ENCODE assay signal across 14 cellular contexts in genomic region chr14:24439830-24440605, GRCh38. TPM values are rescaled to one million over a fixed set of nuclear protein-coding genes. Genes with fewer than 3 reads are reported as not detected.
A peak's percentile ranks its signal among the peaks of the same experiment; 100 is the strongest.
DNase-seq lines count a peak whose midpoint lies in the region; ATAC-seq and TF ChIP-seq lines count a peak whose summit lies in the region.
"Had no signal": no experiment of that assay in that cellular context is flagged by ENCODE, and none has a peak within 500 bp of the region (broad histone marks: within the 10 kb centered on the region; RNA-seq: fewer than 3 reads in every experiment).

No MANE protein-coding gene starts in this region.

- H3K23ac ChIP-seq in neuronal stem cell (ENCODE audit: low read depth, low read length, poor library complexity) (peak overlapping the region; percentile 25), H9 (ENCODE audit: insufficient read length, low read depth, low read length) (no peak overlapping the region)

- H2BK120ac ChIP-seq in neuronal stem cell (ENCODE audit: low read depth, low read length) = no peak overlapping the region
- H2BK120ac ChIP-seq in H9 (ENCODE audit: low read depth, low read length, poor library complexity, severe bottlenecking) = no peak overlapping the region

- H3K14ac ChIP-seq in neuronal stem cell (ENCODE audit: low read length) (no peak overlapping the region), H9 (ENCODE audit: insufficient read depth, low read length) (no peak overlapping the region)

- no peak overlapping the region for H2BK20ac ChIP-seq in H9 (ENCODE audit: low read depth, low read length, poor library complexity, severe bottlenecking)

- H4K5ac ChIP-seq in H9 (ENCODE audit: insufficient read length, low read depth, low read length) = no peak overlapping the region

- no peak overlapping the region for H3K56ac ChIP-seq in H9 (ENCODE audit: insufficient read length, low read depth, low read length)

- peaks cover 28 to 65% of the 10 kb centered on the region in 2 donors for H3K36me3 ChIP-seq in neuronal stem cell (replicated peaks in 1 of 2; ENCODE audit: control insufficient read depth in 2 of 2, insufficient read depth in 2 of 2, low read length in 2 of 2)

- no peak overlapping the region for H2BK5ac ChIP-seq in neuronal stem cell (ENCODE audit: low read length)
- H2BK5ac ChIP-seq in H9 (ENCODE audit: insufficient read length, low read length) = no peak overlapping the region

- H3K36me3 Mint-ChIP-seq in activated CD4-positive, alpha-beta T cell treated with anti-CD3 and anti-CD28 coated beads, Interleukin-2, amount 10 ng/mL, durations not matched to agents 24 days and 14 days (ENCODE audit: low read depth) = peaks cover 65% of the 10 kb centered on the region
- peaks cover 25% of the 10 kb centered on the region for H3K36me3 Mint-ChIP-seq in HFFc6 (ENCODE audit: low read depth)
- peaks cover 20% of the 10 kb centered on the region for H3K36me3 Mint-ChIP-seq in brain
- peaks cover 19 to 50% (median 45%) of the 10 kb centered on the region in 3 experiments for H3K36me3 Mint-ChIP-seq in H9 (ENCODE audit: insufficient read depth in 1 of 3, low read depth in 3 of 3)

- ATAC-seq in GM21423 (IDR thresholded peaks at IDR 0.05; ENCODE audit: unreplicated experiment) (no peak), HG02678 (IDR thresholded peaks at IDR 0.05; ENCODE audit: unreplicated experiment) (no peak)
- ATAC-seq: A549, upper lobe of right lung had no signal

- H4K8ac ChIP-seq in neuronal stem cell (ENCODE audit: low read depth, low read length) = no peak overlapping the region
- H4K8ac ChIP-seq in H9 (replicated peaks; ENCODE audit: insufficient read length, low read depth, low read length) = no peak overlapping the region

- H4K20me1 ChIP-seq in H9 (ENCODE audit: control insufficient read depth, insufficient read depth, insufficient read length) = no peaks in the 10 kb centered on the region

- peaks cover 2% of the 10 kb centered on the region for H3K27me3 Mint-ChIP-seq in activated CD4-positive, alpha-beta T cell treated with anti-CD3 and anti-CD28 coated beads, Interleukin-2, amount 10 ng/mL, durations not matched to agents 24 days and 14 days
- H3K27me3 Mint-ChIP-seq in HFFc6 (ENCODE audit: insufficient read depth) (peaks cover 7% of the 10 kb centered on the region), brain (peaks cover 16% of the 10 kb centered on the region), H9 (ENCODE audit: low read depth) (no peaks in the 10 kb centered on the region; the same call in 1 of the 2 replicates)

- TF ChIP-seq CTCF in HFFc6 (IDR thresholded peaks at IDR 0.05) (no peak), brain (conservative IDR thresholded peaks at IDR 0.05) (no peak), H9 (conservative IDR thresholded peaks at IDR 0.05) (no peak)

- no peak overlapping the region for H3K4me2 ChIP-seq in neuronal stem cell (ENCODE audit: insufficient read depth, low read length, poor library complexity, severe bottlenecking)
- H3K4me2 ChIP-seq in H9 (ENCODE audit: insufficient read depth, insufficient read length, low read length) = no peak overlapping the region
- H3K4me2 ChIP-seq: A549 had no signal

- H3K4me3 ChIP-seq in neuronal stem cell (ENCODE audit: low read length in 2 of 2) = no peak overlapping the region
- H3K4me3 ChIP-seq: A549, upper lobe of right lung had no signal

- H3K27ac Mint-ChIP-seq in activated CD4-positive, alpha-beta T cell treated with anti-CD3 and anti-CD28 coated beads, Interleukin-2, amount 10 ng/mL, durations not matched to agents 24 days and 14 days = peak overlapping the region; percentile 2
- peak overlapping the region; percentile 3; the same call in 1 of the 2 replicates for H3K27ac Mint-ChIP-seq in HFFc6
- peak overlapping the region in 2 of 5 experiments; percentile 70 to 72 for H3K27ac Mint-ChIP-seq in brain
- no peak overlapping the region; a peak in 1 of 7 replicates for H3K27ac Mint-ChIP-seq in H9

- WGBS in neuronal stem cell (ENCODE audit: extremely low coverage in 2 of 2, insufficient read length in 2 of 2, insufficient replicate concordance in 1 of 2), 2 donors = no CpG with 5 or more reads among the region's 15 CpGs
- WGBS in H9 (ENCODE audit: extremely low coverage, insufficient read length, low lambda C conversion rate) = no CpG with 5 or more reads among the region's 15 CpGs

- DNase-seq in activated CD4-positive, alpha-beta T cell treated with anti-CD3 and anti-CD28 coated beads, Interleukin-2, amount 10 ng/mL, durations not matched to agents 24 days and 14 days = peak; percentile 59
- no peak for DNase-seq in activated CD4-positive, alpha-beta T cell treated with anti-CD3 and anti-CD28 coated beads, Interleukin-2, amount 50 U/mL, for 48 hours
- DNase-seq in HFFc6 (no peak), neuronal stem cell (ENCODE audit: low spot score) (no peak), H9 (no peak)
- DNase-seq: foreskin fibroblast, NCI-H1092 treated with DMSO at 0.1 percent for 48 hours, NCI-H526, SHP77 treated with DMSO at 0.1 percent for 48 hours, upper lobe of right lung had no signal

- intact Hi-C loops in activated CD4-positive, alpha-beta T cell treated with anti-CD3 and anti-CD28 coated beads, Interleukin-2, amount 10 ng/mL, durations not matched to agents 24 days and 14 days (cut with micrococcal nuclease) = loop anchor here (5.0 to 10.0 kb wide), 3 partner anchors 192 to 875 kb away; partner anchors contain the start of genes AP1G2, DCAF11, GZMB and NRL

- H3K4ac ChIP-seq in neuronal stem cell (ENCODE audit: low read length) (no peak overlapping the region), H9 (ENCODE audit: low read depth, low read length) (no peak overlapping the region)

- H2AFZ ChIP-seq in neuronal stem cell (ENCODE audit: low read length) (no peak overlapping the region), H9 (ENCODE audit: low read length) (no peak overlapping the region)

- H3K4me1 Mint-ChIP-seq in activated CD4-positive, alpha-beta T cell treated with anti-CD3 and anti-CD28 coated beads, Interleukin-2, amount 10 ng/mL, durations not matched to agents 24 days and 14 days = peaks cover 65% of the 10 kb centered on the region
- H3K4me1 Mint-ChIP-seq in HFFc6 (ENCODE audit: low read depth) = peaks cover 42% of the 10 kb centered on the region
- H3K4me1 Mint-ChIP-seq in brain = peaks cover 38% of the 10 kb centered on the region
- H3K4me1 Mint-ChIP-seq in H9 = peaks cover 15 to 16% of the 10 kb centered on the region in 2 experiments

- H3K27me3 ChIP-seq in neuronal stem cell (ENCODE audit: control insufficient read depth in 3 of 3, insufficient read depth in 3 of 3, low read depth in 1 of 3, low read length in 3 of 3) (no peaks in the 10 kb centered on the region), H9 (ENCODE audit: insufficient read depth, low read length) (no peaks in the 10 kb centered on the region)
- H3K27me3 ChIP-seq: upper lobe of right lung had no signal

- H3K79me1 ChIP-seq in neuronal stem cell (ENCODE audit: low read depth, low read length) = no peaks in the 10 kb centered on the region
- H3K79me1 ChIP-seq in H9 (ENCODE audit: insufficient read depth, low read depth, low read length, poor library complexity, severe bottlenecking) = peaks cover 2% of the 10 kb centered on the region

- H3K9ac ChIP-seq in neuronal stem cell (ENCODE audit: low read depth, low read length, poor library complexity) (no peak overlapping the region), H9 (ENCODE audit: extremely low read depth, insufficient read length, low read length) (no peak overlapping the region)

- H2BK15ac ChIP-seq in neuronal stem cell (ENCODE audit: low read length) (no peak overlapping the region), H9 (ENCODE audit: low read depth, low read length) (no peak overlapping the region)

- H3K4me3 Mint-ChIP-seq in activated CD4-positive, alpha-beta T cell treated with anti-CD3 and anti-CD28 coated beads, Interleukin-2, amount 10 ng/mL, durations not matched to agents 24 days and 14 days = no peak overlapping the region
- no peak overlapping the region for H3K4me3 Mint-ChIP-seq in HFFc6
- H3K4me3 Mint-ChIP-seq in brain = peak overlapping the region in 4 of 5 experiments; percentile 35 to 99 (median 66)
- no peak overlapping the region; a peak in 1 of 5 replicates for H3K4me3 Mint-ChIP-seq in H9

- H3K79me2 ChIP-seq in H9 (ENCODE audit: insufficient read depth, low read length) = no peaks in the 10 kb centered on the region

- peaks cover 5% of the 10 kb centered on the region for H3K9me3 Mint-ChIP-seq in activated CD4-positive, alpha-beta T cell treated with anti-CD3 and anti-CD28 coated beads, Interleukin-2, amount 10 ng/mL, durations not matched to agents 24 days and 14 days
- H3K9me3 Mint-ChIP-seq in HFFc6 (no peaks in the 10 kb centered on the region), brain (peaks cover 0 to 5% (median 0%) of the 10 kb centered on the region in 5 experiments), H9 (no peaks in the 10 kb centered on the region; a peak in 1 of 5 replicates)

- H3K9me3 ChIP-seq in neuronal stem cell (replicated peaks in 1 of 2; ENCODE audit: control insufficient read depth in 2 of 2, insufficient read depth in 1 of 2, low read depth in 1 of 2, low read length in 2 of 2) (no peaks in the 10 kb centered on the region), H9 (ENCODE audit: control insufficient read depth, low read depth, low read length) (no peaks in the 10 kb centered on the region)
- H3K9me3 ChIP-seq: A549, upper lobe of right lung had no signal

- H2BK12ac ChIP-seq in neuronal stem cell (ENCODE audit: low read length) = no peak overlapping the region
- H2BK12ac ChIP-seq in H9 (ENCODE audit: insufficient read length, low read depth, low read length) = no peak overlapping the region

- H3K23me2 ChIP-seq in H9 (ENCODE audit: insufficient read length, low read depth, low read length, poor library complexity, severe bottlenecking) = peaks cover 10% of the 10 kb centered on the region

- no peak overlapping the region for H3T11ph ChIP-seq in H9 (ENCODE audit: low read length)

- H3K18ac ChIP-seq in neuronal stem cell (ENCODE audit: low read length) (no peak overlapping the region), H9 (ENCODE audit: insufficient read length, low read depth, low read length) (no peak overlapping the region)

- H2AK5ac ChIP-seq in neuronal stem cell (ENCODE audit: low read depth, low read length) (no peak overlapping the region), H9 (ENCODE audit: insufficient read length, low read length) (no peak overlapping the region)

- H4K91ac ChIP-seq in neuronal stem cell (ENCODE audit: low read depth, low read length, poor library complexity) (no peak overlapping the region), H9 (ENCODE audit: insufficient read length, low read depth, low read length) (no peak overlapping the region)

- peaks cover 3 to 11% of the 10 kb centered on the region in 2 donors for H3K4me1 ChIP-seq in neuronal stem cell (ENCODE audit: control insufficient read depth in 2 of 2, insufficient read depth in 1 of 2, low read depth in 1 of 2, low read length in 2 of 2)
- H3K4me1 ChIP-seq in H9 (ENCODE audit: insufficient read depth, low read length) = no peaks in the 10 kb centered on the region

- no peak overlapping the region for H3K27ac ChIP-seq in neuronal stem cell (replicated peaks; ENCODE audit: low read length)
- H3K27ac ChIP-seq in H9 (ENCODE audit: insufficient read length, low read depth, low read length) = no peak overlapping the region
- H3K27ac ChIP-seq: A549, upper lobe of right lung had no signal

RNA-seq across cellular contexts. Expression of gene SDR39U1, which starts 2.6 kb away (rescaled TPM):
- 40.8 and 49.7 TPM in 2 replicates for total RNA-seq in activated CD4-positive, alpha-beta T cell treated with anti-CD3 and anti-CD28 coated beads, Interleukin-2, amount 10 ng/mL, durations not matched to agents 24 days and 14 days
- total RNA-seq in HFFc6 (2021; fragmentation: NEBNext Ultra II Directional; extraction: Animal tissue kit (Norgen Biotek cat#: 25700)) = 10 to 100 TPM; 29.6 to 35.7 (median 31.6) TPM
- 125 TPM for polyA plus RNA-seq in brain (ENCODE audit: insufficient read depth, low read depth, low replicate concordance)
- 56.9 TPM for polyA plus RNA-seq in neuronal stem cell (2013, experiment 1 of 2)
- 53.2 TPM for polyA plus RNA-seq in neuronal stem cell (2013, experiment 2 of 2)
- total RNA-seq in H9 (2021) = 56.2 and 65.0 TPM in 2 replicates

RNA-seq across cellular contexts. Expression of gene KHNYN, which starts 10.3 kb away (rescaled TPM):
- 63.0 and 65.4 TPM in 2 replicates for total RNA-seq in activated CD4-positive, alpha-beta T cell treated with anti-CD3 and anti-CD28 coated beads, Interleukin-2, amount 10 ng/mL, durations not matched to agents 24 days and 14 days
- total RNA-seq in HFFc6 (2021; fragmentation: NEBNext Ultra II Directional; extraction: Animal tissue kit (Norgen Biotek cat#: 25700)) = 10 to 100 TPM; 25.4 to 29.2 (median 28.0) TPM
- polyA plus RNA-seq in brain (ENCODE audit: insufficient read depth, low read depth, low replicate concordance) = 22.3 TPM
- 18.3 TPM for polyA plus RNA-seq in neuronal stem cell (2013, experiment 1 of 2)
- polyA plus RNA-seq in neuronal stem cell (2013, experiment 2 of 2) = 18.2 TPM
- total RNA-seq in H9 (2021) = 30.0 and 31.3 TPM in 2 replicates

RNA-seq across cellular contexts. Expression of gene CBLN3, which starts 10.6 kb away (rescaled TPM):
- 4.5 and 7.4 TPM in 2 replicates for total RNA-seq in activated CD4-positive, alpha-beta T cell treated with anti-CD3 and anti-CD28 coated beads, Interleukin-2, amount 10 ng/mL, durations not matched to agents 24 days and 14 days
- 1 to 10 TPM; 3.3 to 5.0 (median 3.9) TPM for total RNA-seq in HFFc6 (2021; fragmentation: NEBNext Ultra II Directional; extraction: Animal tissue kit (Norgen Biotek cat#: 25700))
- 3.3 TPM for polyA plus RNA-seq in brain (ENCODE audit: insufficient read depth, low read depth, low replicate concordance)
- 0.59 TPM for polyA plus RNA-seq in neuronal stem cell (2013, experiment 1 of 2)
- 0.32 TPM for polyA plus RNA-seq in neuronal stem cell (2013, experiment 2 of 2)
- total RNA-seq in H9 (2021) = 0.39 and 0.44 TPM in 2 replicates

RNA-seq across cellular contexts. Expression of gene NYNRIN, which starts 41.2 kb away (rescaled TPM):
- not detected in 2 replicates for total RNA-seq in activated CD4-positive, alpha-beta T cell treated with anti-CD3 and anti-CD28 coated beads, Interleukin-2, amount 10 ng/mL, durations not matched to agents 24 days and 14 days
- 1 to 10 TPM; 3.9 to 6.3 (median 4.1) TPM for total RNA-seq in HFFc6 (2021; fragmentation: NEBNext Ultra II Directional; extraction: Animal tissue kit (Norgen Biotek cat#: 25700))
- 6.4 TPM for polyA plus RNA-seq in brain (ENCODE audit: insufficient read depth, low read depth, low replicate concordance)
- polyA plus RNA-seq in neuronal stem cell (2013, experiment 1 of 2) = 16.1 TPM
- polyA plus RNA-seq in neuronal stem cell (2013, experiment 2 of 2) = 16.0 TPM
- 18.1 and 18.7 TPM in 2 replicates for total RNA-seq in H9 (2021)

Comparison
In these comparisons a context has a peak if more than half of its experiments do, and no peak if none do; other contexts are left out.
1. H3K27ac Mint-ChIP-seq: peak in activated CD4-positive, alpha-beta T cell treated with anti-CD3 and anti-CD28 coated beads, Interleukin-2, amount 10 ng/mL, durations not matched to agents 24 days and 14 days (single experiment) and HFFc6 (single experiment); none in H9 (0 of 3).
2. H3K4me3 Mint-ChIP-seq: peak in brain (4 of 5); none in activated CD4-positive, alpha-beta T cell treated with anti-CD3 and anti-CD28 coated beads, Interleukin-2, amount 10 ng/mL, durations not matched to agents 24 days and 14 days (single experiment), HFFc6 (single experiment) and H9 (0 of 2).